Comparison of ENCODE assay signal across 19 cellular contexts in the genomic region with DNA sequence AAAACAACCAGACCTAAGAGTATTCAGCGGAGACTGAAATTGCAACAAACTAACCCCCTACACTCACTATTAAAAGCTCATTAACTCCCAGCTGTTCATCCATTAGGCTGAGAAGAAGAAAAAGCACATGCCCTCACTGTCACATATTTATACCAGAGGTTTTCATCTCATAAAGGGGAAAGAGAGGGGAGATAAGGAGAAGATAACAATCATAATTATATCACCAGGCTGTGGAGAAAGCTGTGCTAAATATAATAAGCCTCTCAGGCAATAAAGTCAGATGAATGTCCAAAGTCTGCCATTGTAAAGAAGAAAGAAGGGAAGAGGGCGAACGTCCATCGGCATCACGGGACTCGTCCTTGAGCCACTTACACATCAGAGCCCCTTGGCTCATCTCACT.
"Had no signal": no experiment of that assay in that cellular context is flagged by ENCODE, and none has a peak within 500 bp of the region (broad histone marks: within the 10 kb centered on the region; RNA-seq: fewer than 3 reads in every experiment).

No MANE protein-coding gene starts in this region.

- ATAC-seq: gastroesophageal sphincter; left colon; psoas muscle; right lobe of liver; stimulated activated effector memory CD8-positive, alpha-beta T cell treated with anti-CD3 and anti-CD28 coated beads, Interleukin-12 subunit alpha, Interleukin-12 subunit beta, amount 100 ng/mL, for 72 hours; stimulated activated naive CD8-positive, alpha-beta T cell treated with anti-CD3 and anti-CD28 coated beads, Interleukin-15, Interleukin-2, amounts not matched to agents 100 U/mL and 50 U/mL, for 24 hours had no signal

- H3K36me3 Mint-ChIP-seq: naive B cell; stimulated activated effector memory CD8-positive, alpha-beta T cell treated with anti-CD3 and anti-CD28 coated beads, Interleukin-12 subunit alpha, Interleukin-12 subunit beta, amount 100 ng/mL, for 72 hours had no signal

- H3K9me3 Mint-ChIP-seq: nephron progenitor cell; stimulated activated effector memory CD8-positive, alpha-beta T cell treated with anti-CD3 and anti-CD28 coated beads, Interleukin-12 subunit alpha, Interleukin-12 subunit beta, amount 100 ng/mL, for 72 hours had no signal

- DNase-seq: dermis blood vessel endothelial cell; esophagus squamous epithelium; foreskin fibroblast; kidney; left colon; mesendoderm; naive B cell; nephron progenitor cell; psoas muscle; retina; right lobe of liver; stimulated activated CD4-positive, alpha-beta T cell treated with anti-CD3 and anti-CD28 coated beads, Interleukin-4, amount 100 ng/mL, for 1 hour; stimulated activated CD8-positive, alpha-beta memory T cell treated with anti-CD3 and anti-CD28 coated beads, Interleukin-4, amount 100 ng/mL, for 48 hours; stimulated activated naive CD8-positive, alpha-beta T cell treated with anti-CD3 and anti-CD28 coated beads, Interleukin-15, Interleukin-2, amounts not matched to agents 100 U/mL and 50 U/mL, for 24 hours; thyroid gland; upper lobe of left lung; uterus had no signal

- H3K4me1 Mint-ChIP-seq: naive B cell; stimulated activated effector memory CD8-positive, alpha-beta T cell treated with anti-CD3 and anti-CD28 coated beads, Interleukin-12 subunit alpha, Interleukin-12 subunit beta, amount 100 ng/mL, for 72 hours had no signal

- H3K27ac Mint-ChIP-seq: naive B cell; stimulated activated effector memory CD8-positive, alpha-beta T cell treated with anti-CD3 and anti-CD28 coated beads, Interleukin-12 subunit alpha, Interleukin-12 subunit beta, amount 100 ng/mL, for 72 hours had no signal

- H3K4me3 Mint-ChIP-seq: naive B cell; nephron progenitor cell; stimulated activated effector memory CD8-positive, alpha-beta T cell treated with anti-CD3 and anti-CD28 coated beads, Interleukin-12 subunit alpha, Interleukin-12 subunit beta, amount 100 ng/mL, for 72 hours had no signal
